23 cellular contexts compared by ENCODE assay signal in genomic region chr18:11953113-11953512, GRCh38.
"Had no signal": no experiment of that assay in that cellular context is flagged by ENCODE, and none has a peak within 500 bp of the region (broad histone marks: within the 10 kb centered on the region; RNA-seq: fewer than 3 reads in every experiment).

No MANE protein-coding gene starts in this region.

- H3K9me3 ChIP-seq: uterus had no signal

- ATAC-seq: left lung; stimulated activated naive CD8-positive, alpha-beta T cell treated with anti-CD3 and anti-CD28 coated beads, Interleukin-15, Interleukin-2, amounts not matched to agents 100 U/mL and 50 U/mL, for 24 hours; WTC11 had no signal

- H3K4me1 ChIP-seq: uterus had no signal

- H3K4me1 Mint-ChIP-seq: activated naive CD4-positive, alpha-beta T cell treated with anti-CD3 and anti-CD28 coated beads, Interleukin-2, amount 50 U/mL, for 24 hours had no signal

- H3K27me3 ChIP-seq: left lung, suprapubic skin, transverse colon, uterus had no signal

- H3K27ac Mint-ChIP-seq: activated CD4-positive, alpha-beta T cell treated with anti-CD3 and anti-CD28 coated beads, Interleukin-2, amount 10 ng/mL, durations not matched to agents 7 days and 5 days; activated naive CD4-positive, alpha-beta T cell treated with anti-CD3 and anti-CD28 coated beads, Interleukin-2, amount 50 U/mL, for 24 hours; activated T-cell treated with anti-CD3 and anti-CD28 coated beads, Interleukin-2, amount 50 U/mL, for 72 hours; WTC11 had no signal

- H3K4me3 Mint-ChIP-seq: activated CD4-positive, alpha-beta T cell treated with anti-CD3 and anti-CD28 coated beads, Interleukin-2, amount 10 ng/mL, durations not matched to agents 7 days and 5 days; activated naive CD4-positive, alpha-beta T cell treated with anti-CD3 and anti-CD28 coated beads, Interleukin-2, amount 50 U/mL, for 24 hours; activated T-cell treated with anti-CD3 and anti-CD28 coated beads, Interleukin-2, amount 50 U/mL, for 72 hours; neural crest cell; WTC11 had no signal

- H3K27me3 Mint-ChIP-seq: activated CD4-positive, alpha-beta T cell treated with anti-CD3 and anti-CD28 coated beads, Interleukin-2, amount 10 ng/mL, durations not matched to agents 7 days and 5 days; activated naive CD4-positive, alpha-beta T cell treated with anti-CD3 and anti-CD28 coated beads, Interleukin-2, amount 50 U/mL, for 24 hours had no signal

- FAIRE-seq: endothelial cell of umbilical vein, frontal cortex, keratinocyte, TTC549 had no signal

- H3K36me3 ChIP-seq: left lung, suprapubic skin, transverse colon, uterus had no signal

- H3K27ac ChIP-seq: left lung, suprapubic skin had no signal

- H3K9me3 Mint-ChIP-seq: neural crest cell had no signal

- H3K4me3 ChIP-seq: left lung, suprapubic skin, transverse colon, uterus had no signal

- DNase-seq: activated CD4-positive, alpha-beta T cell treated with anti-CD3 and anti-CD28 coated beads, Interleukin-2, amount 10 ng/mL, durations not matched to agents 7 days and 5 days; activated CD8-positive, alpha-beta memory T cell treated with anti-CD3 and anti-CD28 coated beads for 24 hours; activated gamma-delta T cell; activated T-cell treated with anti-CD3 and anti-CD28 coated beads, Interleukin-2, amount 50 U/mL, for 72 hours; dermis blood vessel endothelial cell; effector memory CD4-positive, alpha-beta T cell; head of caudate nucleus; left lung; mammary epithelial cell; retina; stimulated activated naive CD8-positive, alpha-beta T cell treated with anti-CD3 and anti-CD28 coated beads, Interleukin-15, Interleukin-2, amounts not matched to agents 100 U/mL and 50 U/mL, for 24 hours; SW 1271; T-helper 2 cell; transverse colon; uterus had no signal
